Comparison of ENCODE assay signal across 9 cellular contexts in genomic region chr4:141350122-141350904, GRCh38.
DNase-seq lines count a peak whose midpoint lies in the region; ATAC-seq and TF ChIP-seq lines count a peak whose summit lies in the region.
"Had no signal": no experiment of that assay in that cellular context is flagged by ENCODE, and none has a peak within 500 bp of the region (broad histone marks: within the 10 kb centered on the region; RNA-seq: fewer than 3 reads in every experiment).

No MANE protein-coding gene starts in this region.

- POLR2A ChIA-PET in T-cell (lab: Charles Lee), result no interaction called here

- no peaks in the 10 kb centered on the region for H3K9me3 Mint-ChIP-seq in T-cell
- H3K9me3 Mint-ChIP-seq: neural progenitor cell had no signal

- H3K27me3 Mint-ChIP-seq in T-cell, result peaks cover 0 to 3% of the 10 kb centered on the region in 2 donors

- no peaks in the 10 kb centered on the region for H3K36me3 ChIP-seq in RWPE2 (ENCODE audit: low read depth)
- H3K36me3 ChIP-seq in hepatocyte (replicated peaks; ENCODE audit: insufficient read depth, low read depth), result no peaks in the 10 kb centered on the region
- no peaks in the 10 kb centered on the region for H3K36me3 ChIP-seq in upper lobe of right lung
- no peaks in the 10 kb centered on the region for H3K36me3 ChIP-seq in effector memory CD4-positive, alpha-beta T cell (ENCODE audit: control insufficient read depth, insufficient read depth, low read length)
- H3K36me3 ChIP-seq: neural progenitor cell had no signal

- CTCF ChIA-PET in T-cell (lab: Charles Lee), result no interaction called here

- H3K4me3 ChIP-seq in RWPE2 (ENCODE audit: severe bottlenecking) (no peak overlapping the region), hepatocyte (no peak overlapping the region), upper lobe of right lung (no peak overlapping the region)
- no peak overlapping the region for H3K4me3 ChIP-seq in effector memory CD4-positive, alpha-beta T cell (ENCODE audit: insufficient read depth, low read depth, low read length, poor library complexity, severe bottlenecking)
- H3K4me3 ChIP-seq: neural progenitor cell had no signal

- no peaks in the 10 kb centered on the region for H4K20me1 ChIP-seq in hepatocyte (ENCODE audit: insufficient read depth, poor library complexity, severe bottlenecking)

- H3K9me3 ChIP-seq in RWPE2 (ENCODE audit: severe bottlenecking), result no peaks in the 10 kb centered on the region
- H3K9me3 ChIP-seq in hepatocyte (ENCODE audit: low read depth), result no peaks in the 10 kb centered on the region
- H3K9me3 ChIP-seq in upper lobe of right lung, result no peaks in the 10 kb centered on the region
- H3K9me3 ChIP-seq in effector memory CD4-positive, alpha-beta T cell (ENCODE audit: control insufficient read depth, low read length), result no peaks in the 10 kb centered on the region

- no peaks in the 10 kb centered on the region for H3K79me2 ChIP-seq in hepatocyte

- H3K4me3 Mint-ChIP-seq in T-cell, result no peak overlapping the region
- H3K4me3 Mint-ChIP-seq: neural progenitor cell had no signal

- no peak overlapping the region for H3K4me2 ChIP-seq in hepatocyte
- H3K4me2 ChIP-seq: neural progenitor cell had no signal

- TF ChIP-seq CTCF in RWPE2 (IDR thresholded peaks at IDR 0.05; ENCODE audit: poor library complexity, severe bottlenecking), result no peak
- no peak for TF ChIP-seq CTCF in hepatocyte (IDR thresholded peaks at IDR 0.05; ENCODE audit: poor library complexity)
- TF ChIP-seq CTCF in upper lobe of right lung (IDR thresholded peaks at IDR 0.05), result no peak

- no peaks in the 10 kb centered on the region for H3K36me3 Mint-ChIP-seq in T-cell
- H3K36me3 Mint-ChIP-seq: neural progenitor cell had no signal

- intact Hi-C loops in upper lobe of right lung (cut with DNase I), result no loop called here

- WGBS in hepatocyte (ENCODE audit: low lambda C conversion rate, missing lambda C conversion rate), result 49% methylated on average over 3 of the region's 3 CpGs

- H3K27me3 ChIP-seq in RWPE2 (ENCODE audit: insufficient read depth, poor library complexity, severe bottlenecking), result no peaks in the 10 kb centered on the region
- no peaks in the 10 kb centered on the region for H3K27me3 ChIP-seq in hepatocyte
- no peaks in the 10 kb centered on the region for H3K27me3 ChIP-seq in upper lobe of right lung
- H3K27me3 ChIP-seq in effector memory CD4-positive, alpha-beta T cell (replicated peaks; ENCODE audit: control insufficient read depth, insufficient read depth, low read length, poor library complexity, severe bottlenecking), result no peaks in the 10 kb centered on the region
- H3K27me3 ChIP-seq: neural progenitor cell had no signal

- peaks cover 0 to 7% (median 0%) of the 10 kb centered on the region in 3 donors for H3K4me1 Mint-ChIP-seq in T-cell

- H3K4me1 ChIP-seq in RWPE2 (ENCODE audit: insufficient read depth, poor library complexity, severe bottlenecking), result peaks cover 34% of the 10 kb centered on the region
- H3K4me1 ChIP-seq in hepatocyte (ENCODE audit: insufficient read depth), result peaks cover 5% of the 10 kb centered on the region
- H3K4me1 ChIP-seq in upper lobe of right lung, result peaks cover 6% of the 10 kb centered on the region
- H3K4me1 ChIP-seq in effector memory CD4-positive, alpha-beta T cell (ENCODE audit: control insufficient read depth, insufficient read depth, low read length, poor library complexity, severe bottlenecking), result no peaks in the 10 kb centered on the region

- peak; percentile 3 for DNase-seq in NCI-H146 (lab: John Stamatoyannopoulos, UW)
- no peak for DNase-seq in NCI-H146 treated with DMSO at 0.1 percent for 48 hours (lab: John Stamatoyannopoulos, UW; ENCODE audit: unreplicated experiment)
- DNase-seq in RWPE2 (ENCODE audit: low spot score), result peak; percentile 49
- peak; percentile 41 for DNase-seq in hepatocyte (ENCODE audit: low spot score)
- peak; percentile 37 for DNase-seq in upper lobe of right lung
- DNase-seq in NCI-H2107 treated with DMSO at 0.1 percent for 48 hours (lab: John Stamatoyannopoulos, UW; ENCODE audit: unreplicated experiment), result no peak
- no peak for DNase-seq in effector memory CD4-positive, alpha-beta T cell
- no peak for DNase-seq in T-cell

- peak; percentile 92 for ATAC-seq in RWPE2 (ENCODE audit: low read depth)
- ATAC-seq in upper lobe of right lung, result peak; percentile 62
- no peak for ATAC-seq in T-cell (replicated peaks in 1 of 4)

- H2AFZ ChIP-seq in hepatocyte, result no peak overlapping the region
- H2AFZ ChIP-seq: neural progenitor cell had no signal

- no peak overlapping the region for H3K27ac Mint-ChIP-seq in T-cell
- H3K27ac Mint-ChIP-seq: neural progenitor cell had no signal

- H3K9me2 ChIP-seq in hepatocyte (replicated peaks; ENCODE audit: insufficient read depth), result no peaks in the 10 kb centered on the region

- H3K27ac ChIP-seq in RWPE2 (ENCODE audit: poor library complexity, severe bottlenecking) (peak overlapping the region; percentile 86), hepatocyte (no peak overlapping the region), upper lobe of right lung (no peak overlapping the region)
- no peak overlapping the region for H3K27ac ChIP-seq in effector memory CD4-positive, alpha-beta T cell (ENCODE audit: insufficient read depth, low read length, poor library complexity, severe bottlenecking)
- H3K27ac ChIP-seq: neural progenitor cell had no signal

Comparison
In these comparisons a context has a peak if more than half of its experiments do, and no peak if none do; other contexts are left out.
1. DNase-seq: peak in NCI-H146 (single experiment), RWPE2 (single experiment), hepatocyte (single experiment) and upper lobe of right lung (single experiment); none in NCI-H146 treated with DMSO at 0.1 percent for 48 hours (single experiment), NCI-H2107 treated with DMSO at 0.1 percent for 48 hours (single experiment), effector memory CD4-positive, alpha-beta T cell (0 of 3) and T-cell (0 of 34).
2. ATAC-seq: peak in RWPE2 (single experiment) and upper lobe of right lung (single experiment); none in T-cell (0 of 4).